ENCODE assay signal across 1 cellular context in the genomic region with DNA sequence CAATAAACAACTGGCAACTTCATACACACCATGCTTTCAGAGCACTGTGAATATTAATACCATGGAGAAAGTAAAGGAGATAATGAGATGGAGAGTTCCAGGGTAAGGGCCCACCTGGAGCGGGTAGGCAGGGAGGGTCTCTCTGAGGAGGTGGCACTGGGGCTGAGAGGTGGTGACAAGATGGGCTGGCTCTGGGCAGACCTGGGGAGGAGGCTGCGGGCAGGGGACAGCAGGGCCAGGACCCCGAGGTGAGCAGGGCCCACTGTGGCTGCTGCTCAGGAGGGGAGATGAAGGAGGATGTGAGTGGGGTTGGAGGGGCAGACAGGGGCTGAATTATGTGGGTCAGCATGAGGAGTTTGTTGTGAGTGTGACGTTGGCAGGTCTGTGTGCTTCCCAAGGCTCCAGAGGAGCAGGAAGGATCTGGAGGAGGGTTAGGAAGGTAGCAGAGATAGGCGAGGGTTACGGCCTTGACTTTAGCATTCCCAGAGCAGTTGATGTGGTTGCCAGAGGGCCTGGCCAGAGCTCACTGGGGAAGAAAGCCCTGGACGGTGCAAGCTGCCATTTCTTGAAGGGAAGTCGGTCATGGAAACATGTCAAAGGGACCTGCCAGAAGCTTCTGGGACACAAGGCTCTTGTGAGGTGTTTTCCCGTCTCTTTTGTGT.
TF ChIP-seq lines count a peak whose summit lies in the region.

No MANE protein-coding gene starts in this region.

TF ChIP-seq in H1, 55 proteins besides CTCF, POLR2A, EP300 and RAD21:
- TF ChIP-seq CHD2 (IDR thresholded peaks at IDR 0.05; ENCODE audit: low read length) (no peak), KDM1A (IDR thresholded peaks at IDR 0.05; ENCODE audit: borderline replicate concordance, low read length) (no peak), NANOG (IDR thresholded peaks at IDR 0.05; ENCODE audit: insufficient read depth, low read depth, low read length, poor library complexity, severe bottlenecking) (no peak), SP2 (IDR thresholded peaks at IDR 0.05; ENCODE audit: low read length) (no peak), CTBP2 (IDR thresholded peaks at IDR 0.05; ENCODE audit: borderline replicate concordance, insufficient read depth, insufficient read length, low read length) (no peak), SIRT6 (IDR thresholded peaks at IDR 0.05; ENCODE audit: low read length) (no peak), KDM5A (IDR thresholded peaks at IDR 0.05; ENCODE audit: low read length) (no peak), ASH2L (IDR thresholded peaks at IDR 0.05; ENCODE audit: low read length) (no peak), FOSL1 (IDR thresholded peaks at IDR 0.05; ENCODE audit: insufficient read depth, low read depth, low read length) (no peak), YY1 (IDR thresholded peaks at IDR 0.05; ENCODE audit: low read depth, low read length) (no peak), NRF1 (IDR thresholded peaks at IDR 0.05; ENCODE audit: low read depth, low read length) (no peak), SUZ12 (IDR thresholded peaks at IDR 0.05; ENCODE audit: low read length) (no peak), ZNF274 (IDR thresholded peaks at IDR 0.05; ENCODE audit: borderline replicate concordance, extremely low read depth, low read length) (no peak), CHD1 (IDR thresholded peaks at IDR 0.05; ENCODE audit: low read depth, low read length) (no peak), RFX5 (IDR thresholded peaks at IDR 0.05; ENCODE audit: borderline replicate concordance, low read depth, low read length) (no peak), RBBP5 (IDR thresholded peaks at IDR 0.05; ENCODE audit: borderline replicate concordance, low read depth, low read length) (no peak)
- TF ChIP-seq, protein P1, sequence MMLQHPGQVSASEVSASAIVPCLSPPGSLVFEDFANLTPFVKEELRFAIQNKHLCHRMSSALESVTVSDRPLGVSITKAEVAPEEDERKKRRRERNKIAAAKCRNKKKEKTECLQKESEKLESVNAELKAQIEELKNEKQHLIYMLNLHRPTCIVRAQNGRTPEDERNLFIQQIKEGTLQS (IDR thresholded peaks at IDR 0.05; ENCODE audit: insufficient read depth, low read depth, low read length), result no peak
- TF ChIP-seq, protein P2, sequence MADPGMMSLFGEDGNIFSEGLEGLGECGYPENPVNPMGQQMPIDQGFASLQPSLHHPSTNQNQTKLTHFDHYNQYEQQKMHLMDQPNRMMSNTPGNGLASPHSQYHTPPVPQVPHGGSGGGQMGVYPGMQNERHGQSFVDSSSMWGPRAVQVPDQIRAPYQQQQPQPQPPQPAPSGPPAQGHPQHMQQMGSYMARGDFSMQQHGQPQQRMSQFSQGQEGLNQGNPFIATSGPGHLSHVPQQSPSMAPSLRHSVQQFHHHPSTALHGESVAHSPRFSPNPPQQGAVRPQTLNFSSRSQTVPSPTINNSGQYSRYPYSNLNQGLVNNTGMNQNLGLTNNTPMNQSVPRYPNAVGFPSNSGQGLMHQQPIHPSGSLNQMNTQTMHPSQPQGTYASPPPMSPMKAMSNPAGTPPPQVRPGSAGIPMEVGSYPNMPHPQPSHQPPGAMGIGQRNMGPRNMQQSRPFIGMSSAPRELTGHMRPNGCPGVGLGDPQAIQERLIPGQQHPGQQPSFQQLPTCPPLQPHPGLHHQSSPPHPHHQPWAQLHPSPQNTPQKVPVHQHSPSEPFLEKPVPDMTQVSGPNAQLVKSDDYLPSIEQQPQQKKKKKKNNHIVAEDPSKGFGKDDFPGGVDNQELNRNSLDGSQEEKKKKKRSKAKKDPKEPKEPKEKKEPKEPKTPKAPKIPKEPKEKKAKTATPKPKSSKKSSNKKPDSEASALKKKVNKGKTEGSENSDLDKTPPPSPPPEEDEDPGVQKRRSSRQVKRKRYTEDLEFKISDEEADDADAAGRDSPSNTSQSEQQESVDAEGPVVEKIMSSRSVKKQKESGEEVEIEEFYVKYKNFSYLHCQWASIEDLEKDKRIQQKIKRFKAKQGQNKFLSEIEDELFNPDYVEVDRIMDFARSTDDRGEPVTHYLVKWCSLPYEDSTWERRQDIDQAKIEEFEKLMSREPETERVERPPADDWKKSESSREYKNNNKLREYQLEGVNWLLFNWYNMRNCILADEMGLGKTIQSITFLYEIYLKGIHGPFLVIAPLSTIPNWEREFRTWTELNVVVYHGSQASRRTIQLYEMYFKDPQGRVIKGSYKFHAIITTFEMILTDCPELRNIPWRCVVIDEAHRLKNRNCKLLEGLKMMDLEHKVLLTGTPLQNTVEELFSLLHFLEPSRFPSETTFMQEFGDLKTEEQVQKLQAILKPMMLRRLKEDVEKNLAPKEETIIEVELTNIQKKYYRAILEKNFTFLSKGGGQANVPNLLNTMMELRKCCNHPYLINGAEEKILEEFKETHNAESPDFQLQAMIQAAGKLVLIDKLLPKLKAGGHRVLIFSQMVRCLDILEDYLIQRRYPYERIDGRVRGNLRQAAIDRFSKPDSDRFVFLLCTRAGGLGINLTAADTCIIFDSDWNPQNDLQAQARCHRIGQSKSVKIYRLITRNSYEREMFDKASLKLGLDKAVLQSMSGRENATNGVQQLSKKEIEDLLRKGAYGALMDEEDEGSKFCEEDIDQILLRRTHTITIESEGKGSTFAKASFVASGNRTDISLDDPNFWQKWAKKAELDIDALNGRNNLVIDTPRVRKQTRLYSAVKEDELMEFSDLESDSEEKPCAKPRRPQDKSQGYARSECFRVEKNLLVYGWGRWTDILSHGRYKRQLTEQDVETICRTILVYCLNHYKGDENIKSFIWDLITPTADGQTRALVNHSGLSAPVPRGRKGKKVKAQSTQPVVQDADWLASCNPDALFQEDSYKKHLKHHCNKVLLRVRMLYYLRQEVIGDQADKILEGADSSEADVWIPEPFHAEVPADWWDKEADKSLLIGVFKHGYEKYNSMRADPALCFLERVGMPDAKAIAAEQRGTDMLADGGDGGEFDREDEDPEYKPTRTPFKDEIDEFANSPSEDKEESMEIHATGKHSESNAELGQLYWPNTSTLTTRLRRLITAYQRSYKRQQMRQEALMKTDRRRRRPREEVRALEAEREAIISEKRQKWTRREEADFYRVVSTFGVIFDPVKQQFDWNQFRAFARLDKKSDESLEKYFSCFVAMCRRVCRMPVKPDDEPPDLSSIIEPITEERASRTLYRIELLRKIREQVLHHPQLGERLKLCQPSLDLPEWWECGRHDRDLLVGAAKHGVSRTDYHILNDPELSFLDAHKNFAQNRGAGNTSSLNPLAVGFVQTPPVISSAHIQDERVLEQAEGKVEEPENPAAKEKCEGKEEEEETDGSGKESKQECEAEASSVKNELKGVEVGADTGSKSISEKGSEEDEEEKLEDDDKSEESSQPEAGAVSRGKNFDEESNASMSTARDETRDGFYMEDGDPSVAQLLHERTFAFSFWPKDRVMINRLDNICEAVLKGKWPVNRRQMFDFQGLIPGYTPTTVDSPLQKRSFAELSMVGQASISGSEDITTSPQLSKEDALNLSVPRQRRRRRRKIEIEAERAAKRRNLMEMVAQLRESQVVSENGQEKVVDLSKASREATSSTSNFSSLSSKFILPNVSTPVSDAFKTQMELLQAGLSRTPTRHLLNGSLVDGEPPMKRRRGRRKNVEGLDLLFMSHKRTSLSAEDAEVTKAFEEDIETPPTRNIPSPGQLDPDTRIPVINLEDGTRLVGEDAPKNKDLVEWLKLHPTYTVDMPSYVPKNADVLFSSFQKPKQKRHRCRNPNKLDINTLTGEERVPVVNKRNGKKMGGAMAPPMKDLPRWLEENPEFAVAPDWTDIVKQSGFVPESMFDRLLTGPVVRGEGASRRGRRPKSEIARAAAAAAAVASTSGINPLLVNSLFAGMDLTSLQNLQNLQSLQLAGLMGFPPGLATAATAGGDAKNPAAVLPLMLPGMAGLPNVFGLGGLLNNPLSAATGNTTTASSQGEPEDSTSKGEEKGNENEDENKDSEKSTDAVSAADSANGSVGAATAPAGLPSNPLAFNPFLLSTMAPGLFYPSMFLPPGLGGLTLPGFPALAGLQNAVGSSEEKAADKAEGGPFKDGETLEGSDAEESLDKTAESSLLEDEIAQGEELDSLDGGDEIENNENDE (IDR thresholded peaks at IDR 0.05; ENCODE audit: insufficient replicate concordance, low read length), result no peak
- TF ChIP-seq, protein P3, sequence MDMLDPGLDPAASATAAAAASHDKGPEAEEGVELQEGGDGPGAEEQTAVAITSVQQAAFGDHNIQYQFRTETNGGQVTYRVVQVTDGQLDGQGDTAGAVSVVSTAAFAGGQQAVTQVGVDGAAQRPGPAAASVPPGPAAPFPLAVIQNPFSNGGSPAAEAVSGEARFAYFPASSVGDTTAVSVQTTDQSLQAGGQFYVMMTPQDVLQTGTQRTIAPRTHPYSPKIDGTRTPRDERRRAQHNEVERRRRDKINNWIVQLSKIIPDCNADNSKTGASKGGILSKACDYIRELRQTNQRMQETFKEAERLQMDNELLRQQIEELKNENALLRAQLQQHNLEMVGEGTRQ (IDR thresholded peaks at IDR 0.05; ENCODE audit: low read length), result no peak
- TF ChIP-seq, protein P4, sequence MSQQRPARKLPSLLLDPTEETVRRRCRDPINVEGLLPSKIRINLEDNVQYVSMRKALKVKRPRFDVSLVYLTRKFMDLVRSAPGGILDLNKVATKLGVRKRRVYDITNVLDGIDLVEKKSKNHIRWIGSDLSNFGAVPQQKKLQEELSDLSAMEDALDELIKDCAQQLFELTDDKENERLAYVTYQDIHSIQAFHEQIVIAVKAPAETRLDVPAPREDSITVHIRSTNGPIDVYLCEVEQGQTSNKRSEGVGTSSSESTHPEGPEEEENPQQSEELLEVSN (IDR thresholded peaks at IDR 0.05), result no peak
